In genomic region chr7:116525298-116525912, GRCh38 we compare ENCODE assay signal across 8 cellular contexts. TPM values are rescaled to one million over a fixed set of nuclear protein-coding genes. Genes with fewer than 3 reads are reported as not detected.
A peak's percentile ranks its signal among the peaks of the same experiment; 100 is the strongest.
DNase-seq lines count a peak whose midpoint lies in the region; ATAC-seq and TF ChIP-seq lines count a peak whose summit lies in the region.

No MANE protein-coding gene starts in this region.

- peak overlapping the region; percentile 19 to 88 for H3K14ac ChIP-seq in mesenchymal stem cell (ENCODE audit: low read length in 2 of 2)

- peak overlapping the region; percentile 80 for H2BK5ac ChIP-seq in mesenchymal stem cell (ENCODE audit: low read depth, low read length, poor library complexity, severe bottlenecking)

- peak overlapping the region; percentile 96 for H4K91ac ChIP-seq in mesenchymal stem cell (ENCODE audit: low read length)

- no peaks in the 10 kb centered on the region for H3K9me3 ChIP-seq in mesenchymal stem cell (ENCODE audit: control insufficient read depth, low read length)
- H3K9me3 ChIP-seq in thymus (ENCODE audit: control insufficient read depth), result no peaks in the 10 kb centered on the region

- H4K8ac ChIP-seq in mesenchymal stem cell (ENCODE audit: low read length), result peak overlapping the region; percentile 90

- no peaks in the 10 kb centered on the region for H3K79me1 ChIP-seq in mesenchymal stem cell (replicated peaks; ENCODE audit: low read length, poor library complexity, severe bottlenecking)

- peak overlapping the region; percentile 83 for H3K4me2 ChIP-seq in mesenchymal stem cell (ENCODE audit: low read length, poor library complexity, severe bottlenecking)

- DNase-seq in WTC11 (ENCODE audit: low spot score) (peak; percentile 44), ecto neural progenitor cell (ENCODE audit: low spot score) (peak; percentile 54), mesenchymal stem cell (peak; percentile 41), cerebellar nuclear complex (lab: John Stamatoyannopoulos, UW) (no peak), RKO (ENCODE audit: low spot score) (no peak)

- H3K27me3 Mint-ChIP-seq in WTC11 (ENCODE audit: low read depth), result peaks cover 24% of the 10 kb centered on the region

- H3K36me3 Mint-ChIP-seq in WTC11, result no peaks in the 10 kb centered on the region

- H3K4me1 Mint-ChIP-seq in WTC11, result peaks cover 59% of the 10 kb centered on the region

- peak overlapping the region; percentile 99 for H3K9ac ChIP-seq in mesenchymal stem cell (ENCODE audit: low read length)

- ATAC-seq in GM18498 (IDR thresholded peaks at IDR 0.05; ENCODE audit: unreplicated experiment) (peak; percentile 37), HG03159 (IDR thresholded peaks at IDR 0.05; ENCODE audit: unreplicated experiment) (peak; percentile 30), WTC11 (peak; percentile 8)

- peak overlapping the region; percentile 89 to 96 for H3K4ac ChIP-seq in mesenchymal stem cell (ENCODE audit: low read depth in 1 of 2, low read length in 2 of 2)

- H3K4me1 ChIP-seq in mesenchymal stem cell (ENCODE audit: control insufficient read depth, insufficient read depth, low read depth, low read length), result peaks cover 8% of the 10 kb centered on the region
- peaks cover 3% of the 10 kb centered on the region for H3K4me1 ChIP-seq in thymus (ENCODE audit: control insufficient read depth, insufficient read depth, low read length)

- no peak overlapping the region for H3K27ac Mint-ChIP-seq in WTC11

- peak overlapping the region; percentile 51 to 98 for H3K23ac ChIP-seq in mesenchymal stem cell (ENCODE audit: low read length in 2 of 2)

- TF ChIP-seq CTCF in WTC11 (IDR thresholded peaks at IDR 0.05), result no peak

- no peaks in the 10 kb centered on the region for H3K9me3 Mint-ChIP-seq in WTC11

- under 1% methylated on average over 31 of the region's 36 CpGs for WGBS in mesenchymal stem cell
- whole genome bisulfite sequencing in thymus, result 2% methylated on average over 36 of the region's 36 CpGs

- peak overlapping the region; percentile 95 for H3K4me3 Mint-ChIP-seq in WTC11

- H2BK15ac ChIP-seq in mesenchymal stem cell (ENCODE audit: low read depth, poor library complexity, severe bottlenecking), result peak overlapping the region; percentile 96

- H2BK120ac ChIP-seq in mesenchymal stem cell (ENCODE audit: low read depth, low read length), result peak overlapping the region; percentile 96

- POLR2A ChIA-PET in WTC11 (lab: Charles Lee), result interaction anchor here (0.7 to 1.6 kb wide), 2 partner anchors 273 to 315 kb away, joined by 3 read pairs; partner anchors contain the start of gene TES

- H3K4me3 ChIP-seq in mesenchymal stem cell (ENCODE audit: insufficient read depth in 1 of 2, low read depth in 1 of 2, low read length in 2 of 2) (peak overlapping the region; percentile 81 to 98), thymus (ENCODE audit: low read length) (peak overlapping the region; percentile 43)

- H2BK12ac ChIP-seq in mesenchymal stem cell (ENCODE audit: low read length in 2 of 2), result peak overlapping the region; percentile 91 to 94

- H3K27ac ChIP-seq in mesenchymal stem cell (ENCODE audit: low read length, poor library complexity, severe bottlenecking) (peak overlapping the region; percentile 96), thymus (ENCODE audit: low read depth) (peak overlapping the region; percentile 77)

- peak overlapping the region; percentile 91 to 97 for H3K18ac ChIP-seq in mesenchymal stem cell (ENCODE audit: low read depth in 1 of 2, low read length in 2 of 2)

- H3K36me3 ChIP-seq in mesenchymal stem cell (ENCODE audit: control insufficient read depth in 1 of 2, insufficient read depth in 2 of 2, low read depth in 1 of 2, low read length in 2 of 2) (peaks cover 0 to 36% of the 10 kb centered on the region in 2 experiments), thymus (ENCODE audit: control insufficient read depth, insufficient read depth) (no peaks in the 10 kb centered on the region)

- H2AK5ac ChIP-seq in mesenchymal stem cell (ENCODE audit: low read length, severe bottlenecking), result peak overlapping the region; percentile 21

- CTCF ChIA-PET in WTC11 (lab: Charles Lee), result interaction anchor here (0.5 to 3.1 kb wide), 30 partner anchors 10 to 387 kb away, joined by 3 to 27 read pairs (median 4); partner anchors contain the start of genes CAV2 and TES

- peak overlapping the region; percentile 93 for H2AFZ ChIP-seq in mesenchymal stem cell (ENCODE audit: low read depth, low read length)

- H3K27me3 ChIP-seq in mesenchymal stem cell (ENCODE audit: control insufficient read depth in 1 of 2, insufficient read depth in 1 of 2, low read length in 2 of 2) (no peaks in the 10 kb centered on the region), thymus (ENCODE audit: control insufficient read depth, insufficient read depth) (peaks cover 41% of the 10 kb centered on the region)

TF ChIP-seq in WTC11, 78 proteins besides CTCF, POLR2A, EP300 and RAD21:
- TF ChIP-seq HMGXB4 (CRISPR knock-in tag; IDR thresholded peaks at IDR 0.05) (peak; percentile 55; the same call in 1 of the 2 replicates), ESRRA (CRISPR knock-in tag; IDR thresholded peaks at IDR 0.05; ENCODE audit: borderline replicate concordance) (no peak)

RNA-seq across cellular contexts. Expression of gene CAV1, which starts 0.6 kb away (rescaled TPM):
- total RNA-seq in WTC11 (2021), result 10.9 to 19.7 TPM (median 11.5 TPM) in 3 replicates
- 281 TPM for polyA plus RNA-seq in mesenchymal stem cell (2013, experiment 1 of 2)
- 300 TPM for polyA plus RNA-seq in mesenchymal stem cell (2013, experiment 2 of 2)
- polyA plus RNA-seq in thymus, result 50.6 TPM

RNA-seq across cellular contexts. Expression of gene CAV2, which starts 25.9 kb away (rescaled TPM):
- total RNA-seq in WTC11 (2021), result 1.9 to 4.3 TPM (median 2.4 TPM) in 3 replicates
- 53.9 TPM for polyA plus RNA-seq in mesenchymal stem cell (2013, experiment 1 of 2)
- polyA plus RNA-seq in mesenchymal stem cell (2013, experiment 2 of 2), result 58.7 TPM
- polyA plus RNA-seq in thymus, result 29.7 TPM

Comparison
In these comparisons a context has a peak if more than half of its experiments do, and no peak if none do; other contexts are left out.
1. DNase-seq: peak in WTC11 (single experiment), ecto neural progenitor cell (single experiment) and mesenchymal stem cell (single experiment); none in cerebellar nuclear complex (0 of 2) and RKO (single experiment).
2. Peak in every context shown above with its lines, with median percentiles within 50 percentile points of each other: ATAC-seq.